Comparison of ENCODE assay signal across 3 cellular contexts in genomic region chr12:111244673-111245072, GRCh38.
A peak's percentile ranks its signal among the peaks of the same experiment; 100 is the strongest.
TF ChIP-seq lines count a peak whose summit lies in the region.

No MANE protein-coding gene starts in this region.

TF ChIP-seq in SK-N-SH, 30 proteins besides CTCF, POLR2A, EP300 and RAD21 (continued from another document):
- TF ChIP-seq CHD2 (IDR thresholded peaks at IDR 0.05; ENCODE audit: low read length, partially characterized antibody) (peak; percentile 37), ELF1 (IDR thresholded peaks at IDR 0.05) (no peak)

TF ChIP-seq in SK-N-SH treated with all-trans-retinoic acid at 6 μM for 48 hours, 23 proteins besides CTCF, POLR2A, EP300 and RAD21:
- TF ChIP-seq TCF4 (CRISPR knock-in tag; IDR thresholded peaks at IDR 0.05; ENCODE audit: borderline replicate concordance) (peak; percentile 46; the same call in 1 of the 2 replicates), SNAI2 (CRISPR knock-in tag; IDR thresholded peaks at IDR 0.05) (no peak), ZFP3 (CRISPR knock-in tag; IDR thresholded peaks at IDR 0.05) (no peak)

TF ChIP-seq in HEK293T, 16 proteins besides CTCF, POLR2A, EP300 and RAD21 (continued from another document):
- TF ChIP-seq FOXM1 (IDR thresholded peaks at IDR 0.05; ENCODE audit: borderline replicate concordance) (no peak), HDGF (IDR thresholded peaks at IDR 0.05; ENCODE audit: borderline replicate concordance) (no peak), CTBP1 (IDR thresholded peaks at IDR 0.05; ENCODE audit: borderline replicate concordance) (no peak), FOXA1 (IDR thresholded peaks at IDR 0.05) (no peak), ARNT (IDR thresholded peaks at IDR 0.05) (no peak), SP1 (IDR thresholded peaks at IDR 0.05) (no peak), PKNOX1 (IDR thresholded peaks at IDR 0.05) (no peak), LEF1 (IDR thresholded peaks at IDR 0.05; ENCODE audit: borderline replicate concordance) (no peak), ELF4 (IDR thresholded peaks at IDR 0.05) (no peak), TARDBP (IDR thresholded peaks at IDR 0.05) (no peak), NFRKB (IDR thresholded peaks at IDR 0.05) (no peak), BHLHE40 (IDR thresholded peaks at IDR 0.05; ENCODE audit: borderline replicate concordance) (no peak), FOXK2 (IDR thresholded peaks at IDR 0.05) (no peak)
